22 cellular contexts compared by ENCODE assay signal in the genomic region with DNA sequence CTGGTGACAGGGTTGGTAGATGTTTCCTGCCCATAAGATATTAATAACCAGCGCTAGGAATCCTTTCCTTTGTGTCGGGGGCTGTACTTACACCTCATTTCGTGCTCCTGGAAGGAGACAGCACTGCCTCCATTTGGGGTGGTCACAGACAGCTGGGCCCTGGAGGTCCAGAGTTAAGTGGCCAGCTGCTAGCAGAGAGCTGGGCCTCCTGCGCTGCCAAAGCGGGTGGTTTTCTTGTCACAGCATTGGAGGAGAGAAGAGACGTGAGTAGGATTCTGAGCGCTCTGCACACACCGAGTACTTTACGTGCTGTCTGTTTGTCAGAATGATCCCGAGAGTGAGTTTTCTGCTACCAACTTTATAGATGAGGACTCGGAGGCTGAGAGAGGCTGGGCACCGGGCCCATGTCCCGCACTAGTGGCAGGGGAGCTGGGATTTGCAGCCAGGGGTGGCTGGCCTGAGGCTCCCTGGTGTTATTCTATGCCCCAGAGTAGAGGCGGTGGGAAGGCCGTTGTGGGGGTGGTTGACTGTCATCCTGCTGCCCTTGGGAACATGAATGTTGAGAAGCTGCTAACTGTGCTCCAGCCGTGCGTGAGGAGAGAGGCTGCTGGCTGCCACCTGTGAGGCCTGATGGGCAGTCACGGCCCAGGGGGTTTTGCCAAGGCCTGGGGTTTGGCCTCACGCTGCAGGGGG.
"Had no signal": no experiment of that assay in that cellular context is flagged by ENCODE, and none has a peak within 500 bp of the region (broad histone marks: within the 10 kb centered on the region; RNA-seq: fewer than 3 reads in every experiment).

No MANE protein-coding gene starts in this region.

- H3K9me3 Mint-ChIP-seq: activated naive CD4-positive, alpha-beta T cell treated with anti-CD3 and anti-CD28 coated beads for 36 hours; activated naive CD8-positive, alpha-beta T cell treated with anti-CD3 and anti-CD28 coated beads, Interleukin-2, amount 10 ng/mL, durations not matched to agents 7 days and 5 days; activated T-cell treated with anti-CD3 and anti-CD28 coated beads, Interleukin-2, amount 50 U/mL, for 4 hours; activated T-helper 2 cell treated with anti-CD3 and anti-CD28 coated beads, Interferon-gamma antibody, Interleukin-2, Interleukin-4, amounts not matched to agents 10 μg/mL and 5 μg/mL and 100 μg/mL, durations not matched to agents 14 hours and 24 hours and 36 hours; central memory CD8-positive, alpha-beta T cell; naive thymus-derived CD8-positive, alpha-beta T cell; stimulated activated effector memory CD8-positive, alpha-beta T cell treated with anti-CD3 and anti-CD28 coated beads, Interleukin-12 subunit alpha, Interleukin-12 subunit beta, amount 100 ng/mL, for 72 hours; T-helper 2 cell treated with Interferon-gamma antibody and Interleukin-4, amounts not matched to agents 5 μg/mL and 100 μg/mL, for 36 hours; WTC11 had no signal

- H3K27ac Mint-ChIP-seq: activated naive CD4-positive, alpha-beta T cell treated with anti-CD3 and anti-CD28 coated beads for 36 hours; activated naive CD8-positive, alpha-beta T cell treated with anti-CD3 and anti-CD28 coated beads, Interleukin-2, amount 10 ng/mL, durations not matched to agents 7 days and 5 days; activated T-helper 2 cell treated with anti-CD3 and anti-CD28 coated beads, Interferon-gamma antibody, Interleukin-2, Interleukin-4, amounts not matched to agents 10 μg/mL and 5 μg/mL and 100 μg/mL, durations not matched to agents 14 hours and 24 hours and 36 hours; stimulated activated effector memory CD8-positive, alpha-beta T cell treated with anti-CD3 and anti-CD28 coated beads, Interleukin-12 subunit alpha, Interleukin-12 subunit beta, amount 100 ng/mL, for 72 hours; T-helper 2 cell treated with Interferon-gamma antibody and Interleukin-4, amounts not matched to agents 5 μg/mL and 100 μg/mL, for 36 hours; WTC11 had no signal

- H3K27me3 ChIP-seq: uterus had no signal

- H3K27ac ChIP-seq: breast epithelium, left ventricle myocardium inferior, uterus had no signal

- H3K36me3 ChIP-seq: breast epithelium, left ventricle myocardium inferior, uterus had no signal

- H3K4me1 Mint-ChIP-seq: activated naive CD8-positive, alpha-beta T cell treated with anti-CD3 and anti-CD28 coated beads, Interleukin-2, amount 10 ng/mL, durations not matched to agents 7 days and 5 days had no signal

- H3K4me3 Mint-ChIP-seq: activated naive CD4-positive, alpha-beta T cell treated with anti-CD3 and anti-CD28 coated beads for 36 hours; activated naive CD8-positive, alpha-beta T cell treated with anti-CD3 and anti-CD28 coated beads, Interleukin-2, amount 10 ng/mL, durations not matched to agents 7 days and 5 days; activated T-cell treated with anti-CD3 and anti-CD28 coated beads, Interleukin-2, amount 50 U/mL, for 4 hours; central memory CD8-positive, alpha-beta T cell; naive thymus-derived CD8-positive, alpha-beta T cell; stimulated activated effector memory CD8-positive, alpha-beta T cell treated with anti-CD3 and anti-CD28 coated beads, Interleukin-12 subunit alpha, Interleukin-12 subunit beta, amount 100 ng/mL, for 72 hours; T-helper 2 cell treated with Interferon-gamma antibody and Interleukin-4, amounts not matched to agents 5 μg/mL and 100 μg/mL, for 36 hours; WTC11 had no signal

- H3K4me1 ChIP-seq: breast epithelium, uterus had no signal

- H3K36me3 Mint-ChIP-seq: activated naive CD8-positive, alpha-beta T cell treated with anti-CD3 and anti-CD28 coated beads, Interleukin-2, amount 10 ng/mL, durations not matched to agents 7 days and 5 days; naive thymus-derived CD8-positive, alpha-beta T cell; stimulated activated effector memory CD8-positive, alpha-beta T cell treated with anti-CD3 and anti-CD28 coated beads, Interleukin-12 subunit alpha, Interleukin-12 subunit beta, amount 100 ng/mL, for 72 hours; WTC11 had no signal

- H3K9me3 ChIP-seq: breast epithelium, left ventricle myocardium inferior, uterus had no signal

- H3K4me3 ChIP-seq: breast epithelium, left ventricle myocardium inferior, uterus had no signal

- DNase-seq: activated CD4-positive, alpha-beta T cell treated with anti-CD3 and anti-CD28 coated beads, Interleukin-2, amount 50 U/mL, for 48 hours; activated CD8-positive, alpha-beta memory T cell treated with anti-CD3 and anti-CD28 coated beads, Interleukin-2, amount 50 U/mL, for 48 hours; activated naive CD4-positive, alpha-beta T cell treated with anti-CD3 and anti-CD28 coated beads for 36 hours; activated naive CD8-positive, alpha-beta T cell treated with anti-CD3 and anti-CD28 coated beads, Interleukin-2, amount 10 ng/mL, durations not matched to agents 7 days and 5 days; activated T-cell treated with anti-CD3 and anti-CD28 coated beads, Interleukin-2, amount 50 U/mL, for 4 hours; amniotic stem cell; effector memory CD4-positive, alpha-beta T cell; foreskin melanocyte; hippocampal formation; kidney glomerular epithelial cell; left ventricle myocardium inferior; naive thymus-derived CD8-positive, alpha-beta T cell; small intestine; stimulated activated CD4-positive, alpha-beta T cell treated with anti-CD3 and anti-CD28 coated beads, Interleukin-2, amount 100 ng/mL, for 24 hours; trophoblast cell; uterus had no signal
